13 cellular contexts compared by ENCODE assay signal in the genomic region with DNA sequence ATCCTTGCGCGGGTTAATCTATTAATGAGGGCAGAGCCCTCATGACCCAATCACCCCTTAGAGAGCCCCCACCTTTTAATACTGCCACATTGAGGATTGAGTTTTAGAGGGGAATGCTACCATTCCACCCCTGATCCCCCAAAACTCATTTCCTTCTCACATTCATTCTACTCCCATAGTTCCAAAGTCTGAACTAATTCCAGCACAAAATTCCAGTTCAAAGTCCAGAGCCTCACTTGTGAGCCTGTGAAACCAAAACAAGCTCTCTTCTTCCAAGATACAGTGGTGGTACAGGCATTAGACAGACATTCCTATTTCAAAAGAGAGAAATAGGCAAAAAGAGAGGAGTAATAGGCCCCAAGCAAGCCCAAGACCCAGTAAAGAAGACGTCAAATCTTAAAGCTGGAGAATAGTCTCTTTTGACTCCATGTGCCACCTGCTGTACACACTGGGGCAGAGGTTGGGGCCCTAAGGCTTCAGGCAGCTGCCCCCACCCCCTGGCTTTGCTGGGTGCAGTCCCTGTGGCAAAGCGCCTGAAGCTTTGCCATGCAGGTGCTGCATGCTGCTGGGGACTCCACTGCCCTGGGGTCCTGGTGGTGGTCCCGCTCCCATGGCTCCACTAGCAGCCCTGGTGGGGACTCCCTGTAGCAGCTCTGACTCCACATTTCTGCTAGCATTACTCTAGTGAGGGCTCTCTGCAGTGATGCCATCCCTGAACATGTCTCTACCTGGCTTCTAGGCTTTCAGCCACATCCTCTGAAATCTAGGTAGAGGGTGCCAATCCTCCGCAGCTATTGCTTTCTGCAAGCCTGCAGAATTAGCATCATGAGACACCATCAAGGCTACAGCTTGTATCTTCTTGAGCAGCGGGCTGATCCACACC. TPM values are rescaled to one million over a fixed set of nuclear protein-coding genes. Genes with fewer than 3 reads are reported as not detected.
DNase-seq lines count a peak whose midpoint lies in the region; ATAC-seq and TF ChIP-seq lines count a peak whose summit lies in the region.
"Had no signal": no experiment of that assay in that cellular context is flagged by ENCODE, and none has a peak within 500 bp of the region (broad histone marks: within the 10 kb centered on the region; RNA-seq: fewer than 3 reads in every experiment).

No MANE protein-coding gene starts in this region.

- H3K9me3 Mint-ChIP-seq in activated CD4-positive, alpha-beta T cell treated with anti-CD3 and anti-CD28 coated beads for 36 hours (ENCODE audit: low read depth): no peaks in the 10 kb centered on the region

- no peak overlapping the region; the same call in 1 of the 2 replicates for H3K4me2 ChIP-seq in OCI-LY1 (ENCODE audit: low read length)
- H3K4me2 ChIP-seq in trophoblast cell (ENCODE audit: low read length): no peak overlapping the region
- no peak overlapping the region for H3K4me2 ChIP-seq in MM.1S (ENCODE audit: low read depth, low read length)
- H3K4me2 ChIP-seq: SK-N-SH, smooth muscle cell had no signal

- no peak overlapping the region for H3K18ac ChIP-seq in trophoblast cell (ENCODE audit: low read length)

- CTCF ChIA-PET in activated CD4-positive, alpha-beta T cell treated with anti-CD3 and anti-CD28 coated beads for 36 hours (lab: Charles Lee): interaction anchor here (0.6 to 2.8 kb wide), 8 partner anchors 9 to 783 kb away, joined by 3 to 9 read pairs (median 4); no protein-coding TSS in a partner anchor

- no peak overlapping the region for H3K27ac Mint-ChIP-seq in activated CD4-positive, alpha-beta T cell treated with anti-CD3 and anti-CD28 coated beads for 36 hours

- no peak overlapping the region for H2BK120ac ChIP-seq in trophoblast cell (ENCODE audit: insufficient read depth, low read length, poor library complexity)

- no CpG with 5 or more reads among the region's 7 CpGs for WGBS in trophoblast cell (ENCODE audit: extremely low coverage, insufficient coverage, insufficient read length)

- H3K9me3 ChIP-seq in OCI-LY1 (ENCODE audit: low read length) (no peaks in the 10 kb centered on the region), trophoblast cell (ENCODE audit: insufficient read depth, low read depth, low read length) (peaks cover 3% of the 10 kb centered on the region), MM.1S (replicated peaks; ENCODE audit: insufficient read depth, low read length) (no peaks in the 10 kb centered on the region)
- H3K9me3 ChIP-seq: SK-N-SH had no signal

- H3K9ac ChIP-seq in OCI-LY1 (ENCODE audit: low read length): no peak overlapping the region; the same call in 1 of the 2 replicates
- H3K9ac ChIP-seq in trophoblast cell (ENCODE audit: low read length): no peak overlapping the region
- H3K9ac ChIP-seq in MM.1S (ENCODE audit: low read length): no peak overlapping the region
- H3K9ac ChIP-seq: SK-N-SH had no signal

- TF ChIP-seq CTCF in OCI-LY1 (IDR thresholded peaks at IDR 0.05; ENCODE audit: low read length) (peak; percentile 77), MM.1S (IDR thresholded peaks at IDR 0.05; ENCODE audit: low read length) (no peak)

- H3K27me3 Mint-ChIP-seq in activated CD4-positive, alpha-beta T cell treated with anti-CD3 and anti-CD28 coated beads for 36 hours: no peaks in the 10 kb centered on the region

- intact Hi-C loops in activated CD4-positive, alpha-beta T cell treated with anti-CD3 and anti-CD28 coated beads for 36 hours (cut with DNase I, micrococcal nuclease): loop anchor here in 1 of 2 experiments (5.0 kb wide), 1 partner anchor 91 kb away; no protein-coding TSS in a partner anchor

- peaks cover 2% of the 10 kb centered on the region for H3K36me3 Mint-ChIP-seq in activated CD4-positive, alpha-beta T cell treated with anti-CD3 and anti-CD28 coated beads for 36 hours (ENCODE audit: low read depth)

- no peak overlapping the region for H3K14ac ChIP-seq in trophoblast cell (ENCODE audit: low read length)

- no peak overlapping the region for H3K4me3 Mint-ChIP-seq in activated CD4-positive, alpha-beta T cell treated with anti-CD3 and anti-CD28 coated beads for 36 hours

- H2AK5ac ChIP-seq in trophoblast cell (ENCODE audit: low read length): no peak overlapping the region

- H3K27ac ChIP-seq in OCI-LY1 (ENCODE audit: low read depth, low read length, poor library complexity, severe bottlenecking): peak overlapping the region; percentile 47
- H3K27ac ChIP-seq in caudate nucleus (ENCODE audit: low read depth, low read length): peak overlapping the region; percentile 72
- no peak overlapping the region for H3K27ac ChIP-seq in trophoblast cell (ENCODE audit: low read depth, low read length)
- H3K27ac ChIP-seq in MM.1S (ENCODE audit: low read length): no peak overlapping the region

- H3K79me1 ChIP-seq in trophoblast cell (ENCODE audit: low read length): no peaks in the 10 kb centered on the region

- H2BK5ac ChIP-seq in trophoblast cell (ENCODE audit: low read depth, low read length, poor library complexity): no peak overlapping the region

- H3K36me3 ChIP-seq in OCI-LY1 (ENCODE audit: insufficient read depth, low read length) (no peaks in the 10 kb centered on the region), trophoblast cell (ENCODE audit: control insufficient read depth in 1 of 2, insufficient read depth in 2 of 2, low read length in 2 of 2) (no peaks in the 10 kb centered on the region), MM.1S (replicated peaks; ENCODE audit: insufficient read depth, low read length) (no peaks in the 10 kb centered on the region)

- H3K79me2 ChIP-seq in OCI-LY1 (ENCODE audit: insufficient read depth, low read length) (no peaks in the 10 kb centered on the region), trophoblast cell (ENCODE audit: control insufficient read depth, insufficient read depth, low read length, poor library complexity) (no peaks in the 10 kb centered on the region), MM.1S (ENCODE audit: low read length) (no peaks in the 10 kb centered on the region)

- peak; percentile 44 for ATAC-seq in activated CD4-positive, alpha-beta T cell treated with anti-CD3 and anti-CD28 coated beads for 36 hours

- H3K4ac ChIP-seq in trophoblast cell (ENCODE audit: low read depth, low read length): no peak overlapping the region

- H3K4me1 Mint-ChIP-seq in activated CD4-positive, alpha-beta T cell treated with anti-CD3 and anti-CD28 coated beads for 36 hours: peaks cover 8% of the 10 kb centered on the region

- no peak overlapping the region for H4K12ac ChIP-seq in trophoblast cell (ENCODE audit: low read depth, low read length)

- no peak overlapping the region for H4K8ac ChIP-seq in trophoblast cell (ENCODE audit: low read depth, low read length)

- peak; percentile 40 for DNase-seq in activated CD4-positive, alpha-beta T cell treated with anti-CD3 and anti-CD28 coated beads for 36 hours
- no peak for DNase-seq in activated CD4-positive, alpha-beta T cell treated with anti-CD3 and anti-CD28 coated beads, Interleukin-2, amount 50 U/mL, for 48 hours
- DNase-seq in caudate nucleus (lab: John Stamatoyannopoulos, UW) (no peak), trophoblast cell (peak; percentile 12 to 56), MM.1S (no peak), CD1c-positive myeloid dendritic cell (ENCODE audit: extremely low spot score) (no peak), GOT3 (lab: John Stamatoyannopoulos, UW) (no peak)
- DNase-seq: activated CD8-positive, alpha-beta memory T cell treated with anti-CD3 and anti-CD28 coated beads for 24 hours; DMS153; erythroblast; SK-N-SH had no signal

- POLR2A ChIA-PET in activated CD4-positive, alpha-beta T cell treated with anti-CD3 and anti-CD28 coated beads for 36 hours (lab: Charles Lee): no interaction called here

- no peak overlapping the region for H2AFZ ChIP-seq in OCI-LY1 (ENCODE audit: low read length)
- no peak overlapping the region for H2AFZ ChIP-seq in trophoblast cell (ENCODE audit: insufficient read depth, low read length, poor library complexity)
- H2AFZ ChIP-seq in MM.1S (ENCODE audit: low read length): no peak overlapping the region

- H3K23ac ChIP-seq in trophoblast cell (ENCODE audit: low read length): no peak overlapping the region

- H4K91ac ChIP-seq in trophoblast cell (ENCODE audit: low read depth, low read length): no peak overlapping the region

- H4K20me1 ChIP-seq in OCI-LY1 (ENCODE audit: insufficient read depth, low read length) (no peaks in the 10 kb centered on the region), MM.1S (ENCODE audit: insufficient read depth, low read length) (no peaks in the 10 kb centered on the region)

- H3K4me3 ChIP-seq in OCI-LY1 (ENCODE audit: low read depth, low read length, poor library complexity, severe bottlenecking) (no peak overlapping the region), trophoblast cell (ENCODE audit: low read depth, low read length) (no peak overlapping the region), MM.1S (ENCODE audit: low read length) (no peak overlapping the region)
- H3K4me3 ChIP-seq: smooth muscle cell had no signal

- H3K9me2 ChIP-seq in OCI-LY1 (ENCODE audit: low read depth, low read length) (no peaks in the 10 kb centered on the region), MM.1S (replicated peaks; ENCODE audit: insufficient read depth, low read length) (no peaks in the 10 kb centered on the region)
- H3K9me2 ChIP-seq: SK-N-SH had no signal

- H3K4me1 ChIP-seq in OCI-LY1 (ENCODE audit: insufficient read depth, low read length, severe bottlenecking): peaks cover 19% of the 10 kb centered on the region
- H3K4me1 ChIP-seq in trophoblast cell (ENCODE audit: control insufficient read depth in 1 of 2, insufficient read depth in 2 of 2, low read length in 2 of 2): no peaks in the 10 kb centered on the region
- H3K4me1 ChIP-seq in MM.1S (ENCODE audit: low read length): peaks cover 10% of the 10 kb centered on the region; the same call in 1 of the 2 replicates

- no peaks in the 10 kb centered on the region for H3F3A ChIP-seq in OCI-LY1 (ENCODE audit: insufficient read depth, low read length)
- H3F3A ChIP-seq in MM.1S (ENCODE audit: insufficient read depth, low read length): no peaks in the 10 kb centered on the region

- H3K27me3 ChIP-seq in OCI-LY1 (ENCODE audit: insufficient read depth, low read length) (no peaks in the 10 kb centered on the region), trophoblast cell (ENCODE audit: insufficient read depth, low read length) (no peaks in the 10 kb centered on the region), MM.1S (replicated peaks; ENCODE audit: insufficient read depth, low read length) (no peaks in the 10 kb centered on the region)

- H2BK12ac ChIP-seq in trophoblast cell (ENCODE audit: low read length): no peak overlapping the region

RNA-seq across cellular contexts. Expression of gene RSPH3, which starts 41.3 kb away (rescaled TPM):
- total RNA-seq in activated CD4-positive, alpha-beta T cell treated with anti-CD3 and anti-CD28 coated beads for 36 hours: 1 to 10 TPM; 6.5 to 9.3 TPM
- polyA plus RNA-seq in trophoblast cell (2013): 4.8 and 4.9 TPM in 2 replicates

Comparison
In these comparisons a context has a peak if more than half of its experiments do, and no peak if none do; other contexts are left out.
1. DNase-seq: peak in activated CD4-positive, alpha-beta T cell treated with anti-CD3 and anti-CD28 coated beads for 36 hours (single experiment) and trophoblast cell (2 of 2); none in activated CD4-positive, alpha-beta T cell treated with anti-CD3 and anti-CD28 coated beads, Interleukin-2, amount 50 U/mL, for 48 hours (0 of 2), caudate nucleus (0 of 61), MM.1S (single experiment), CD1c-positive myeloid dendritic cell (single experiment) and GOT3 (single experiment).
2. H3K27ac ChIP-seq: peak in OCI-LY1 (single experiment) and caudate nucleus (single experiment); none in trophoblast cell (single experiment) and MM.1S (single experiment).